8 cellular contexts compared by ENCODE assay signal in genomic region chr11:14764899-14765527, GRCh38.
DNase-seq lines count a peak whose midpoint lies in the region; ATAC-seq and TF ChIP-seq lines count a peak whose summit lies in the region.

No MANE protein-coding gene starts in this region.

- H2AK5ac ChIP-seq in trophoblast cell (ENCODE audit: low read length): no peak overlapping the region

- H2BK5ac ChIP-seq in trophoblast cell (ENCODE audit: low read depth, low read length, poor library complexity): no peak overlapping the region

- no peaks in the 10 kb centered on the region for H3K36me3 Mint-ChIP-seq in activated naive CD4-positive, alpha-beta T cell treated with anti-CD3 and anti-CD28 coated beads, Interleukin-2, amount 50 U/mL, for 72 hours

- no peak overlapping the region for H2BK12ac ChIP-seq in trophoblast cell (ENCODE audit: low read length)

- no peak overlapping the region for H2AFZ ChIP-seq in trophoblast cell (ENCODE audit: insufficient read depth, low read length, poor library complexity)

- H3K4me2 ChIP-seq in trophoblast cell (ENCODE audit: low read length): no peak overlapping the region

- DNase-seq in GM13977 (ENCODE audit: low spot score) (peak; percentile 49), trophoblast cell (no peak), DMS153 treated with DMSO at 0.1 percent for 48 hours (lab: John Stamatoyannopoulos, UW; ENCODE audit: unreplicated experiment) (no peak), suprapubic skin (ENCODE audit: low spot score in 2 of 2) (no peak), superior temporal gyrus (ENCODE audit: extremely low spot score) (no peak)
- peak; percentile 97 for DNase-seq in Jurkat, Clone E6-1 (ENCODE audit: low read depth, low spot score)
- no peak for DNase-seq in activated naive CD4-positive, alpha-beta T cell treated with anti-CD3 and anti-CD28 coated beads, Interleukin-2, amount 50 U/mL, for 72 hours (ENCODE audit: low spot score in 2 of 2)

- H3K27ac ChIP-seq in trophoblast cell (ENCODE audit: low read depth, low read length): no peak overlapping the region
- no peak overlapping the region for H3K27ac ChIP-seq in suprapubic skin

- in situ Hi-C loops in GM13977 (cut with MboI; ENCODE audit: low pct_unique_long_range_greater_than_20kb, low sequenced_read_pairs, unreplicated experiment): loop anchor here (25.0 kb wide), 1 partner anchor 228 kb away; no protein-coding TSS in a partner anchor

- H3K27me3 ChIP-seq in trophoblast cell (ENCODE audit: insufficient read depth, low read length) (no peaks in the 10 kb centered on the region), suprapubic skin (no peaks in the 10 kb centered on the region)

- H3K14ac ChIP-seq in trophoblast cell (ENCODE audit: low read length): no peak overlapping the region

- no peak overlapping the region for H2BK120ac ChIP-seq in trophoblast cell (ENCODE audit: insufficient read depth, low read length, poor library complexity)

- WGBS in trophoblast cell (ENCODE audit: extremely low coverage, insufficient coverage, insufficient read length): no CpG with 5 or more reads among the region's 5 CpGs
- 59% methylated on average over 5 of the region's 5 CpGs for WGBS in suprapubic skin

- H3K4ac ChIP-seq in trophoblast cell (ENCODE audit: low read depth, low read length): no peak overlapping the region

- H3K9me3 Mint-ChIP-seq in activated naive CD4-positive, alpha-beta T cell treated with anti-CD3 and anti-CD28 coated beads, Interleukin-2, amount 50 U/mL, for 72 hours: no peaks in the 10 kb centered on the region

- H3K36me3 ChIP-seq in trophoblast cell (ENCODE audit: control insufficient read depth in 1 of 2, insufficient read depth in 2 of 2, low read length in 2 of 2) (no peaks in the 10 kb centered on the region), suprapubic skin (no peaks in the 10 kb centered on the region)

- no peaks in the 10 kb centered on the region for H3K79me2 ChIP-seq in trophoblast cell (ENCODE audit: control insufficient read depth, insufficient read depth, low read length, poor library complexity)

- no peak overlapping the region for H3K4me3 ChIP-seq in Jurkat, Clone E6-1 (ENCODE audit: low read length)
- H3K4me3 ChIP-seq in trophoblast cell (ENCODE audit: low read depth, low read length) (no peak overlapping the region), suprapubic skin (no peak overlapping the region)

- H3K9me3 ChIP-seq in trophoblast cell (ENCODE audit: insufficient read depth, low read depth, low read length) (no peaks in the 10 kb centered on the region), suprapubic skin (no peaks in the 10 kb centered on the region)

- no peak overlapping the region for H4K8ac ChIP-seq in trophoblast cell (ENCODE audit: low read depth, low read length)

- H4K91ac ChIP-seq in trophoblast cell (ENCODE audit: low read depth, low read length): no peak overlapping the region

- no peaks in the 10 kb centered on the region for H3K79me1 ChIP-seq in trophoblast cell (ENCODE audit: low read length)

- H3K18ac ChIP-seq in trophoblast cell (ENCODE audit: low read length): no peak overlapping the region

- no peak overlapping the region for H4K12ac ChIP-seq in trophoblast cell (ENCODE audit: low read depth, low read length)

- H3K4me1 ChIP-seq in trophoblast cell (ENCODE audit: control insufficient read depth in 1 of 2, insufficient read depth in 2 of 2, low read length in 2 of 2) (no peaks in the 10 kb centered on the region), suprapubic skin (no peaks in the 10 kb centered on the region)

- H3K9ac ChIP-seq in trophoblast cell (ENCODE audit: low read length): no peak overlapping the region

- TF ChIP-seq CTCF in GM13977 (IDR thresholded peaks at IDR 0.05; ENCODE audit: extremely low read depth, insufficient read depth, missing control alignments): no peak
- no peak for TF ChIP-seq CTCF in suprapubic skin (IDR thresholded peaks at IDR 0.05)

- no peak overlapping the region for H3K27ac Mint-ChIP-seq in activated naive CD4-positive, alpha-beta T cell treated with anti-CD3 and anti-CD28 coated beads, Interleukin-2, amount 50 U/mL, for 72 hours

- TF ChIP-seq EP300 in suprapubic skin (IDR thresholded peaks at IDR 0.05): no peak

- ATAC-seq in GM21529 (IDR thresholded peaks at IDR 0.05; ENCODE audit: unreplicated experiment): peak; percentile 89
- ATAC-seq in activated naive CD4-positive, alpha-beta T cell treated with anti-CD3 and anti-CD28 coated beads, Interleukin-2, amount 50 U/mL, for 72 hours: peak; percentile 88 to 91

- no peak overlapping the region for H3K23ac ChIP-seq in trophoblast cell (ENCODE audit: low read length)

- no peak for TF ChIP-seq POLR2A in suprapubic skin (IDR thresholded peaks at IDR 0.05)

Comparison
In these comparisons a context has a peak if more than half of its experiments do, and no peak if none do; other contexts are left out.
1. DNase-seq: peak in GM13977 (single experiment) and Jurkat, Clone E6-1 (single experiment); none in activated naive CD4-positive, alpha-beta T cell treated with anti-CD3 and anti-CD28 coated beads, Interleukin-2, amount 50 U/mL, for 72 hours (0 of 2), trophoblast cell (0 of 2), DMS153 treated with DMSO at 0.1 percent for 48 hours (single experiment), suprapubic skin (0 of 2) and superior temporal gyrus (single experiment).